In the genomic region with DNA sequence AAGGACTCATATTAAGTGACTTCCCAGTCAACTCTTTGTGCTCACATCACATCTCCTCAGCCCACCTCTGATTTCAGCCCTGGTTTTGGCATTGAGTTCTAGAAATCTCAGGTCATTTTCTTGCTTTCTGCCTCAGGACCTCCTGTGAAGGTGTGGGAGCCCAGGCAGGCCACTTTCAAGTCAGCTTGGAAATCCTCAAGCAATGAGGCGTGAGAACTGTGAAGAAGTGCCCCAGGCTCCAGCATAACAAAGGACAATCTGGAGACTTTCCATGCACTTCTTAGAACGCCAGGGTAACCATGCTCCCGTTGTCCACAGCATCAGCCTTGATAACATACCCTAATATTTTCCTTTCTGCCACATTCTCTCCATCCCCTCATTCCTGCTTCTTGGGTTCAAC, we compare ENCODE assay signal across 17 cellular contexts.
DNase-seq lines count a peak whose midpoint lies in the region; ATAC-seq and TF ChIP-seq lines count a peak whose summit lies in the region.
"Had no signal": no experiment of that assay in that cellular context is flagged by ENCODE, and none has a peak within 500 bp of the region (broad histone marks: within the 10 kb centered on the region; RNA-seq: fewer than 3 reads in every experiment).

No MANE protein-coding gene starts in this region.

- H4K5ac ChIP-seq in mesendoderm (ENCODE audit: low read length), result no peak overlapping the region

- intact Hi-C loops in activated B cell treated with CpG ODN at 0.5 μM for 24 hours (cut with micrococcal nuclease) (no loop called here), gastrocnemius medialis (cut with DNase I; ENCODE audit: low total_unique reads) (no loop called here)

- H2BK15ac ChIP-seq in mesendoderm (replicated peaks; ENCODE audit: low read depth), result no peak overlapping the region

- CTCF ChIA-PET in activated B cell treated with CpG ODN at 0.5 μM for 24 hours (lab: Charles Lee), result interaction anchor here (1.6 kb wide), 1 partner anchor 14 kb away, joined by 4 read pairs; no protein-coding TSS in a partner anchor

- DNase-seq in GM23338 (ENCODE audit: low spot score) (no peak), activated B cell treated with CpG ODN at 0.5 μM for 24 hours (no peak), mesendoderm (peak; percentile 68), neural progenitor cell (ENCODE audit: low spot score) (no peak), gastrocnemius medialis (no peak)
- DNase-seq: Caco-2, DMS79 treated with DMSO at 0.1 percent for 48 hours, GF-D8, GOT3, KBM-7, NCI-H1092, NCI-H187, PC-9 had no signal

- H3K4me3 ChIP-seq in GM23338, result no peak overlapping the region
- H3K4me3 ChIP-seq in mesendoderm (ENCODE audit: low read length), result no peak overlapping the region
- no peak overlapping the region for H3K4me3 ChIP-seq in neural progenitor cell
- H3K4me3 ChIP-seq in gastrocnemius medialis, result no peak overlapping the region
- H3K4me3 ChIP-seq: PC-9, SK-N-MC had no signal

- H3K36me3 Mint-ChIP-seq in GM23338 (ENCODE audit: low read depth) (no peaks in the 10 kb centered on the region), activated B cell treated with CpG ODN at 0.5 μM for 24 hours (ENCODE audit: low read depth) (no peaks in the 10 kb centered on the region), neural progenitor cell (no peaks in the 10 kb centered on the region)

- H2BK120ac ChIP-seq in mesendoderm (ENCODE audit: low read depth, low read length), result no peak overlapping the region

- no peak overlapping the region for H3K27ac Mint-ChIP-seq in GM23338
- H3K27ac Mint-ChIP-seq in activated B cell treated with CpG ODN at 0.5 μM for 24 hours, result peak overlapping the region; percentile 38
- no peak overlapping the region for H3K27ac Mint-ChIP-seq in neural progenitor cell

- no peak overlapping the region for H3K9ac ChIP-seq in mesendoderm (ENCODE audit: low read length)
- H3K9ac ChIP-seq in neural progenitor cell, result no peak overlapping the region

- TF ChIP-seq POLR2A in gastrocnemius medialis (IDR thresholded peaks at IDR 0.05), result no peak

- H4K20me1 ChIP-seq in GM23338 (replicated peaks; ENCODE audit: insufficient read depth) (no peaks in the 10 kb centered on the region), neural progenitor cell (ENCODE audit: low read depth) (no peaks in the 10 kb centered on the region)

- H3K79me1 ChIP-seq in mesendoderm (ENCODE audit: low read length), result no peaks in the 10 kb centered on the region

- H3K27me3 ChIP-seq in GM23338 (ENCODE audit: insufficient read depth) (no peaks in the 10 kb centered on the region), mesendoderm (ENCODE audit: insufficient read depth, low read length, poor library complexity) (no peaks in the 10 kb centered on the region), neural progenitor cell (no peaks in the 10 kb centered on the region), gastrocnemius medialis (no peaks in the 10 kb centered on the region)

- in situ Hi-C loops in gastrocnemius medialis (cut with MboI; ENCODE audit: low sequenced_read_pairs in 4 of 4), result no loop called here

- no peak overlapping the region for H3K4me3 Mint-ChIP-seq in GM23338
- no peak overlapping the region for H3K4me3 Mint-ChIP-seq in activated B cell treated with CpG ODN at 0.5 μM for 24 hours
- no peak overlapping the region for H3K4me3 Mint-ChIP-seq in neural progenitor cell

- peak overlapping the region; percentile 14; the same call in 1 of the 2 replicates for H2AFZ ChIP-seq in GM23338
- no peak overlapping the region for H2AFZ ChIP-seq in neural progenitor cell (replicated peaks)
- H2AFZ ChIP-seq: PC-9 had no signal

- no CpG with 5 or more reads among the region's 3 CpGs for WGBS in mesendoderm (ENCODE audit: extremely low coverage, insufficient coverage, low lambda C conversion rate)

- H4K8ac ChIP-seq in mesendoderm (ENCODE audit: low read depth, low read length), result no peak overlapping the region

- TF ChIP-seq CTCF in GM23338 (conservative IDR thresholded peaks at IDR 0.05; ENCODE audit: low read depth in 2 of 2) (no peak), activated B cell treated with CpG ODN at 0.5 μM for 24 hours (IDR thresholded peaks at IDR 0.05) (no peak), neural progenitor cell (IDR thresholded peaks at IDR 0.05) (no peak), gastrocnemius medialis (IDR thresholded peaks at IDR 0.05 in 4 of 5, conservative IDR thresholded peaks at IDR 0.05 in 1 of 5) (no peak)

- H3K18ac ChIP-seq in mesendoderm (ENCODE audit: low read length), result no peak overlapping the region

- POLR2A ChIA-PET in activated B cell treated with CpG ODN at 0.5 μM for 24 hours (lab: Charles Lee), result interaction anchor here (0.6 to 0.8 kb wide), 2 partner anchors 14 to 27 kb away, joined by 3 to 5 read pairs; no protein-coding TSS in a partner anchor

- no peak overlapping the region for H2BK5ac ChIP-seq in mesendoderm (ENCODE audit: low read length)

- H3K4me1 Mint-ChIP-seq in GM23338 (peaks cover 14% of the 10 kb centered on the region; the same call in 2 of the 3 replicates), activated B cell treated with CpG ODN at 0.5 μM for 24 hours (peaks cover 88% of the 10 kb centered on the region), neural progenitor cell (peaks cover 13% of the 10 kb centered on the region)

- H3K36me3 ChIP-seq in GM23338 (ENCODE audit: insufficient read depth), result no peaks in the 10 kb centered on the region
- H3K36me3 ChIP-seq in mesendoderm (ENCODE audit: control insufficient read depth, insufficient read depth, low read length), result no peaks in the 10 kb centered on the region
- no peaks in the 10 kb centered on the region for H3K36me3 ChIP-seq in neural progenitor cell
- no peaks in the 10 kb centered on the region for H3K36me3 ChIP-seq in gastrocnemius medialis

- ATAC-seq in GM23338 (no peak), activated B cell treated with CpG ODN at 0.5 μM for 24 hours (ENCODE audit: low read depth) (no peak), GM19467 (IDR thresholded peaks at IDR 0.05; ENCODE audit: unreplicated experiment) (no peak), gastrocnemius medialis (no peak), HG02759 (IDR thresholded peaks at IDR 0.05; ENCODE audit: unreplicated experiment) (no peak)
- ATAC-seq: Right ventricle myocardium inferior had no signal

- H3F3A ChIP-seq in GM23338 (replicated peaks; ENCODE audit: low read depth), result no peaks in the 10 kb centered on the region
- H3F3A ChIP-seq in neural progenitor cell (ENCODE audit: low read depth), result no peaks in the 10 kb centered on the region

- H3K9me3 Mint-ChIP-seq in GM23338, result no peaks in the 10 kb centered on the region
- no peaks in the 10 kb centered on the region for H3K9me3 Mint-ChIP-seq in activated B cell treated with CpG ODN at 0.5 μM for 24 hours
- no peaks in the 10 kb centered on the region for H3K9me3 Mint-ChIP-seq in neural progenitor cell

- H3K4ac ChIP-seq in mesendoderm (ENCODE audit: low read depth, low read length), result no peak overlapping the region

- no peaks in the 10 kb centered on the region for H3K9me2 ChIP-seq in GM23338 (ENCODE audit: insufficient read depth)

- no peak overlapping the region for H2AK5ac ChIP-seq in mesendoderm (ENCODE audit: low read length)

- H3K27ac ChIP-seq in GM23338 (ENCODE audit: low read depth), result no peak overlapping the region
- H3K27ac ChIP-seq in mesendoderm (ENCODE audit: low read depth, low read length), result no peak overlapping the region
- H3K27ac ChIP-seq in neural progenitor cell, result no peak overlapping the region
- no peak overlapping the region for H3K27ac ChIP-seq in gastrocnemius medialis
- H3K27ac ChIP-seq: PC-9, SK-N-MC had no signal

- no peak overlapping the region for H3K4me2 ChIP-seq in GM23338
- H3K4me2 ChIP-seq in mesendoderm (ENCODE audit: low read length), result no peak overlapping the region
- no peak overlapping the region for H3K4me2 ChIP-seq in neural progenitor cell
- H3K4me2 ChIP-seq: PC-9 had no signal

- H3K4me1 ChIP-seq in GM23338 (ENCODE audit: insufficient read depth) (peaks cover 7% of the 10 kb centered on the region), mesendoderm (ENCODE audit: control insufficient read depth, low read depth, low read length) (no peaks in the 10 kb centered on the region), neural progenitor cell (no peaks in the 10 kb centered on the region), gastrocnemius medialis (no peaks in the 10 kb centered on the region)

- no peak overlapping the region for H3K56ac ChIP-seq in mesendoderm (ENCODE audit: low read length)

- H3K27me3 Mint-ChIP-seq in GM23338 (ENCODE audit: insufficient read depth, low read depth, poor library complexity) (no peaks in the 10 kb centered on the region), activated B cell treated with CpG ODN at 0.5 μM for 24 hours (no peaks in the 10 kb centered on the region), neural progenitor cell (ENCODE audit: insufficient read depth, low read depth) (peaks cover 5% of the 10 kb centered on the region)

- H3K9me3 ChIP-seq in neural progenitor cell (ENCODE audit: low read depth) (no peaks in the 10 kb centered on the region), gastrocnemius medialis (no peaks in the 10 kb centered on the region)

- no peak overlapping the region for H3K23ac ChIP-seq in mesendoderm (ENCODE audit: low read length)

- H3K79me2 ChIP-seq in GM23338 (replicated peaks; ENCODE audit: insufficient read depth) (no peaks in the 10 kb centered on the region), mesendoderm (ENCODE audit: control insufficient read depth, insufficient read depth, low read length) (no peaks in the 10 kb centered on the region), neural progenitor cell (ENCODE audit: low read depth) (no peaks in the 10 kb centered on the region)

TF ChIP-seq in GM23338, 12 proteins besides CTCF, POLR2A, EP300 and RAD21 (continues in another document):
- TF ChIP-seq ZNF331 (CRISPR knock-in tag; IDR thresholded peaks at IDR 0.05; ENCODE audit: low read depth) (no peak), CREB1 (CRISPR knock-in tag; IDR thresholded peaks at IDR 0.05; ENCODE audit: low read depth) (no peak), NANOG (IDR thresholded peaks at IDR 0.05; ENCODE audit: borderline replicate concordance) (no peak), POLR2AphosphoS5 (IDR thresholded peaks at IDR 0.05; ENCODE audit: low read depth) (no peak), EZH2 (IDR thresholded peaks at IDR 0.05; ENCODE audit: low read depth, unreplicated experiment) (no peak)
